In genomic region chr2:232781765-232782164, GRCh38 we compare ENCODE assay signal across 7 cellular contexts. TPM values are rescaled to one million over a fixed set of nuclear protein-coding genes. Genes with fewer than 3 reads are reported as not detected.
DNase-seq lines count a peak whose midpoint lies in the region; ATAC-seq and TF ChIP-seq lines count a peak whose summit lies in the region.

No MANE protein-coding gene starts in this region.

- no peaks in the 10 kb centered on the region for H3K36me3 ChIP-seq in prostate gland

- H3K27ac ChIP-seq in epithelial cell of prostate (no peak overlapping the region), prostate gland (no peak overlapping the region), caudate nucleus (ENCODE audit: low read depth, low read length) (no peak overlapping the region)

- intact Hi-C loops in prostate gland (cut with DNase I) = no loop called here

- no peak for TF ChIP-seq POLR2A in prostate gland (IDR thresholded peaks at IDR 0.05)

- DNase-seq in HCEC 1CT (peak; percentile 29), NCI-H2196 (lab: John Stamatoyannopoulos, UW; ENCODE audit: unreplicated experiment) (peak; percentile 34), epithelial cell of prostate (ENCODE audit: low read depth, low spot score) (peak; percentile 59), prostate gland (ENCODE audit: low spot score) (no peak), caudate nucleus (lab: John Stamatoyannopoulos, UW) (no peak)

- no peak overlapping the region for H3K4me3 ChIP-seq in prostate gland

- H3K4me1 ChIP-seq in prostate gland (replicated peaks) = no peaks in the 10 kb centered on the region

- no peaks in the 10 kb centered on the region for H3K9me3 ChIP-seq in prostate gland

- TF ChIP-seq CTCF in prostate gland (IDR thresholded peaks at IDR 0.05) = no peak

- ATAC-seq in GM18508 (IDR thresholded peaks at IDR 0.05; ENCODE audit: insufficient read depth, unreplicated experiment) = peak; percentile 93
- ATAC-seq in GM21526 (IDR thresholded peaks at IDR 0.05; ENCODE audit: low FRiP score, unreplicated experiment) = no peak

- H3K27me3 ChIP-seq in prostate gland (replicated peaks; ENCODE audit: insufficient read depth) = no peaks in the 10 kb centered on the region

RNA-seq across cellular contexts. Expression of gene KCNJ13, which starts 5.4 kb away (rescaled TPM):
- 1 to 10 TPM in 1 of 2 donors, under 1 TPM in 1; 0.32 to 3.5 TPM for total RNA-seq in prostate gland

Comparison
In these comparisons a context has a peak if more than half of its experiments do, and no peak if none do; other contexts are left out.
1. DNase-seq: peak in HCEC 1CT (single experiment), NCI-H2196 (single experiment) and epithelial cell of prostate (single experiment); none in prostate gland (single experiment) and caudate nucleus (0 of 61).